ENCODE assay signal across 31 cellular contexts in genomic region chr3:30236011-30236410, GRCh38.
"Had no signal": no experiment of that assay in that cellular context is flagged by ENCODE, and none has a peak within 500 bp of the region (broad histone marks: within the 10 kb centered on the region; RNA-seq: fewer than 3 reads in every experiment).

No MANE protein-coding gene starts in this region.

- H3K36me3 ChIP-seq: adrenal gland, ascending aorta, brain microvascular endothelial cell, breast epithelium, cardiac muscle cell had no signal

- H3K4me3 ChIP-seq: adrenal gland, ascending aorta, body of pancreas, breast epithelium, cardiac muscle cell had no signal

- ATAC-seq: activated naive CD4-positive, alpha-beta T cell treated with anti-CD3 and anti-CD28 coated beads, Interleukin-2, amount 50 U/mL, for 72 hours; activated naive CD8-positive, alpha-beta T cell treated with anti-CD3 and anti-CD28 coated beads, Interleukin-2, amount 50 U/mL, for 24 hours; activated T-cell treated with anti-CD3 and anti-CD28 coated beads, Interleukin-2, amount 50 U/mL, for 4 hours; activated T-cell treated with anti-CD3 and anti-CD28 coated beads, Interleukin-2, amount 50 U/mL, for 72 hours; activated T-helper 17 cell treated with anti-CD3 and anti-CD28 coated beads, Interleukin-2, amount 50 U/mL, for 72 hours; body of pancreas had no signal

- DNase-seq: activated effector memory CD4-positive, alpha-beta T cell treated with anti-CD3 and anti-CD28 coated beads, Interleukin-2, amount 50 U/mL, for 16 hours; activated effector memory CD4-positive, alpha-beta T cell treated with Interleukin-2 at 50 U/mL for 16 hours; activated gamma-delta T cell; activated gamma-delta T cell treated with Interleukin-2 at 50 U/mL for 16 hours; activated naive CD4-positive, alpha-beta T cell; activated naive CD4-positive, alpha-beta T cell treated with anti-CD3 and anti-CD28 coated beads for 36 hours; activated naive CD4-positive, alpha-beta T cell treated with anti-CD3 and anti-CD28 coated beads, Interleukin-2, amount 10 ng/mL, durations not matched to agents 7 days and 5 days; activated naive CD4-positive, alpha-beta T cell treated with anti-CD3 and anti-CD28 coated beads, Interleukin-2, amount 50 U/mL, for 16 hours; activated naive CD4-positive, alpha-beta T cell treated with Interleukin-2 at 50 U/mL for 16 hours; activated naive CD8-positive, alpha-beta T cell treated with anti-CD3 and anti-CD28 coated beads for 36 hours; activated naive CD8-positive, alpha-beta T cell treated with anti-CD3 and anti-CD28 coated beads, Interleukin-2, amount 10 ng/mL, durations not matched to agents 7 days and 5 days; activated naive CD8-positive, alpha-beta T cell treated with anti-CD3 and anti-CD28 coated beads, Interleukin-2, amount 50 U/mL, for 24 hours; activated T-cell treated with anti-CD3 and anti-CD28 coated beads, Interleukin-2, amount 50 U/mL, for 1 hour; activated T-cell treated with anti-CD3 and anti-CD28 coated beads, Interleukin-2, amount 50 U/mL, for 24 hours; activated T-cell treated with anti-CD3 and anti-CD28 coated beads, Interleukin-2, amount 50 U/mL, for 4 hours; activated T-cell treated with anti-CD3 and anti-CD28 coated beads, Interleukin-2, amount 50 U/mL, for 48 hours; activated T-cell treated with anti-CD3 and anti-CD28 coated beads, Interleukin-2, amount 50 U/mL, for 72 hours; adrenal gland; amygdala; anterior cingulate cortex; aorta; body of pancreas; brain microvascular endothelial cell; caudate nucleus; central memory CD4-positive, alpha-beta T cell; cerebellar nuclear complex had no signal

- H3K9me3 ChIP-seq: adrenal gland, ascending aorta, body of pancreas, breast epithelium had no signal

- H3K27ac ChIP-seq: adrenal gland, ascending aorta, body of pancreas, brain microvascular endothelial cell, breast epithelium, cardiac muscle cell had no signal

- H3K4me1 ChIP-seq: ascending aorta, breast epithelium had no signal

- H3K27me3 ChIP-seq: adrenal gland, ascending aorta, body of pancreas, brain microvascular endothelial cell, breast epithelium, cardiac muscle cell had no signal
